Comparison of ENCODE assay signal across 8 cellular contexts in genomic region chr11:113595810-113596594, GRCh38.
"Had no signal": no experiment of that assay in that cellular context is flagged by ENCODE, and none has a peak within 500 bp of the region (broad histone marks: within the 10 kb centered on the region; RNA-seq: fewer than 3 reads in every experiment).

No MANE protein-coding gene starts in this region.

- H3K4me3 ChIP-seq: GM12878 had no signal

- FAIRE-seq: G401.6, GM12878, GM12891, GM12892, GM18507, GM19239 had no signal

- DNase-seq: GDM1, GF-D8 had no signal

- ATAC-seq: GM12878 had no signal
